ENCODE assay signal across 13 cellular contexts in genomic region chr14:77889971-77890442, GRCh38.
DNase-seq lines count a peak whose midpoint lies in the region; ATAC-seq, FAIRE-seq and TF ChIP-seq lines count a peak whose summit lies in the region.
"Had no signal": no experiment of that assay in that cellular context is flagged by ENCODE, and none has a peak within 500 bp of the region (broad histone marks: within the 10 kb centered on the region; RNA-seq: fewer than 3 reads in every experiment).

No MANE protein-coding gene starts in this region.

- peaks cover 1% of the 10 kb centered on the region for H3K36me3 ChIP-seq in bronchial epithelial cell (ENCODE audit: control insufficient read depth, insufficient read depth, low read length)
- H3K36me3 ChIP-seq in heart right ventricle, result peaks cover 0 to 21% (median 0%) of the 10 kb centered on the region in 9 donors

- 95 to 99% methylated on average over 3 of the region's 3 CpGs for WGBS in heart right ventricle, 2 donors

- no peak for ATAC-seq in heart right ventricle
- no peak for ATAC-seq in HG03571 (IDR thresholded peaks at IDR 0.05; ENCODE audit: unreplicated experiment)
- ATAC-seq in GM21515 (IDR thresholded peaks at IDR 0.05; ENCODE audit: unreplicated experiment), result no peak

- H3K27me3 ChIP-seq in AG04450 (ENCODE audit: control insufficient read depth, insufficient read depth, low read length) (no peaks in the 10 kb centered on the region), bronchial epithelial cell (ENCODE audit: control insufficient read depth, insufficient read depth, low read length) (no peaks in the 10 kb centered on the region), heart right ventricle (no peaks in the 10 kb centered on the region)
- H3K27me3 ChIP-seq: BLaER1 treated with 17β-estradiol and CSF1 and Interleukin-3, amounts not matched to agents 10 nM and 100 nM; tibial nerve had no signal

- TF ChIP-seq CTCF in AG04450 (IDR thresholded peaks at IDR 0.05; ENCODE audit: low read depth, low read length) (no peak), bronchial epithelial cell (IDR thresholded peaks at IDR 0.05; ENCODE audit: insufficient read depth, low read length, severe bottlenecking) (no peak), heart right ventricle (IDR thresholded peaks at IDR 0.05) (no peak)

- intact Hi-C loops in heart right ventricle (cut with DNase I), result no loop called here

- H3K27ac ChIP-seq in AG04450 (ENCODE audit: low read depth, low read length), result peak overlapping the region; percentile 66
- no peak overlapping the region for H3K27ac ChIP-seq in heart right ventricle
- H3K27ac ChIP-seq: BLaER1 treated with 17β-estradiol and CSF1 and Interleukin-3, amounts not matched to agents 10 nM and 100 nM; tibial nerve had no signal

- peaks cover 0 to 15% (median 3%) of the 10 kb centered on the region in 9 donors for H3K4me1 ChIP-seq in heart right ventricle
- H3K4me1 ChIP-seq: tibial nerve had no signal

- POLR2A ChIA-PET in AG04450 (lab: Yijun Ruan, JAX), result no interaction called here

- DNase-seq in AG04450 (ENCODE audit: low read depth, low spot score) (peak; percentile 37), HS-5 (ENCODE audit: low read depth) (peak; percentile 40), bronchial epithelial cell (ENCODE audit: low read depth) (peak; percentile 94), kidney glomerular epithelial cell (lab: John Stamatoyannopoulos, UW) (peak; percentile 4), heart right ventricle (no peak)
- no peak for DNase-seq in effector CD4-positive, alpha-beta T cell
- DNase-seq: activated naive CD4-positive, alpha-beta T cell; GF-D8; NCI-H1417 had no signal

- no peak for FAIRE-seq in bronchial epithelial cell (lab: Jason Lieb, UNC)

- H3K4me3 ChIP-seq in AG04450 (ENCODE audit: low read depth, low read length), result no peak overlapping the region
- H3K4me3 ChIP-seq in bronchial epithelial cell (ENCODE audit: low read depth, low read length), result no peak overlapping the region
- H3K4me3 ChIP-seq in heart right ventricle, result no peak overlapping the region
- H3K4me3 ChIP-seq: BLaER1 treated with 17β-estradiol and CSF1 and Interleukin-3, amounts not matched to agents 10 nM and 100 nM; tibial nerve had no signal

- H3K9me3 ChIP-seq in AG04450 (ENCODE audit: control insufficient read depth, insufficient read depth, low read length) (peaks cover 3% of the 10 kb centered on the region; the same call in 1 of the 2 replicates), heart right ventricle (peaks cover 0 to 14% (median 0%) of the 10 kb centered on the region in 11 donors)

- CTCF ChIA-PET in AG04450 (lab: Charles Lee), result interaction anchor here (2.9 kb wide), 1 partner anchor 27 kb away, joined by 17 read pairs; no protein-coding TSS in a partner anchor

Comparison
In these comparisons a context has a peak if more than half of its experiments do, and no peak if none do; other contexts are left out.
1. DNase-seq: peak in AG04450 (single experiment), HS-5 (single experiment), bronchial epithelial cell (single experiment) and kidney glomerular epithelial cell (single experiment); none in effector CD4-positive, alpha-beta T cell (single experiment) and heart right ventricle (0 of 2).